Comparison of ENCODE assay signal across 25 cellular contexts in genomic region chr1:63147783-63148182, GRCh38.
DNase-seq lines count a peak whose midpoint lies in the region; ATAC-seq, FAIRE-seq and TF ChIP-seq lines count a peak whose summit lies in the region.
"Had no signal": no experiment of that assay in that cellular context is flagged by ENCODE, and none has a peak within 500 bp of the region (broad histone marks: within the 10 kb centered on the region; RNA-seq: fewer than 3 reads in every experiment).

No MANE protein-coding gene starts in this region.

- no peaks in the 10 kb centered on the region for H3K9me3 Mint-ChIP-seq in WTC11
- no peaks in the 10 kb centered on the region for H3K9me3 Mint-ChIP-seq in stimulated activated naive B cell treated with anti-CD40 and anti-IgM and Interleukin-4, amounts not matched to agents 10 μg/mL and 1 μg/mL and 100 μg/mL, for 72 hours
- H3K9me3 Mint-ChIP-seq: CD4-positive, alpha-beta T cell; CD8-positive, alpha-beta T cell had no signal

- H3K23me2 ChIP-seq in H1 (ENCODE audit: low read depth, low read length) = no peaks in the 10 kb centered on the region

- no peak overlapping the region for H3K9ac ChIP-seq in H1 (replicated peaks in 1 of 4; ENCODE audit: extremely low read depth in 1 of 4, low read depth in 3 of 4, low read length in 3 of 4)
- H3K9ac ChIP-seq: BLaER1 treated with 17β-estradiol and CSF1 and Interleukin-3, amounts not matched to agents 10 nM and 100 nM had no signal

- no peaks in the 10 kb centered on the region for H3K79me2 ChIP-seq in H1 (ENCODE audit: control insufficient read depth in 1 of 2, insufficient read depth in 2 of 2, low read length in 2 of 2)

- no peak overlapping the region for H3K23ac ChIP-seq in H1 (ENCODE audit: insufficient read length)

- no peak for TF ChIP-seq EP300 in H1 (IDR thresholded peaks at IDR 0.05; ENCODE audit: borderline replicate concordance in 1 of 2, low read depth in 2 of 2, low read length in 2 of 2)

- no peak overlapping the region for H2BK20ac ChIP-seq in H1 (ENCODE audit: low read length)

- H3K56ac ChIP-seq in H1 (replicated peaks; ENCODE audit: insufficient read length, low read depth, low read length) = no peak overlapping the region

- H3K36me3 Mint-ChIP-seq in WTC11 = no peaks in the 10 kb centered on the region
- no peaks in the 10 kb centered on the region for H3K36me3 Mint-ChIP-seq in stimulated activated naive B cell treated with anti-CD40 and anti-IgM and Interleukin-4, amounts not matched to agents 10 μg/mL and 1 μg/mL and 100 μg/mL, for 72 hours
- H3K36me3 Mint-ChIP-seq: CD8-positive, alpha-beta T cell had no signal

- H2BK15ac ChIP-seq in H1 (ENCODE audit: low read length) = no peak overlapping the region

- no peaks in the 10 kb centered on the region for H4K20me1 ChIP-seq in H1 (replicated peaks in 1 of 2; ENCODE audit: control insufficient read depth in 1 of 2, insufficient read depth in 2 of 2, low read length in 2 of 2)
- H4K20me1 ChIP-seq: BLaER1 treated with 17β-estradiol and CSF1 and Interleukin-3, amounts not matched to agents 10 nM and 100 nM had no signal

- H3K9me3 ChIP-seq in HEK293 (ENCODE audit: control insufficient read depth, insufficient read depth, low read depth, low read length) (no peaks in the 10 kb centered on the region), H1 (ENCODE audit: insufficient read depth in 2 of 2, low read depth in 1 of 2, low read length in 1 of 2) (no peaks in the 10 kb centered on the region)
- H3K9me3 ChIP-seq: A549; BLaER1 treated with 17β-estradiol and CSF1 and Interleukin-3, amounts not matched to agents 10 nM and 100 nM; Caco-2 had no signal

- no peak overlapping the region for H3K4me3 Mint-ChIP-seq in WTC11
- no peak overlapping the region for H3K4me3 Mint-ChIP-seq in stimulated activated naive B cell treated with anti-CD40 and anti-IgM and Interleukin-4, amounts not matched to agents 10 μg/mL and 1 μg/mL and 100 μg/mL, for 72 hours
- H3K4me3 Mint-ChIP-seq: B cell; CD4-positive, alpha-beta T cell; CD8-positive, alpha-beta T cell had no signal

- no peaks in the 10 kb centered on the region for H3K79me1 ChIP-seq in H1 (ENCODE audit: low read depth, low read length)

- DNase-seq in WTC11 (ENCODE audit: low spot score) (no peak), H1 (ENCODE audit: low read depth in 1 of 2, low spot score in 2 of 2) (no peak), DMS 273 treated with DMSO at 0.1 percent for 48 hours (lab: John Stamatoyannopoulos, UW) (no peak)
- DNase-seq in stimulated activated naive B cell treated with anti-CD40 and anti-IgM and Interleukin-4, amounts not matched to agents 10 μg/mL and 1 μg/mL and 100 μg/mL, for 72 hours = no peak
- DNase-seq: AML-193; Caco-2; Calu3; CD4-positive, alpha-beta T cell; CD8-positive, alpha-beta T cell; DMS153; DMS53; DMS79; DND-41; EL; GDM1 had no signal

- no peak for TF ChIP-seq CTCF in HEK293 (tag by site-specific recombination; IDR thresholded peaks at IDR 0.05)
- no peak for TF ChIP-seq CTCF in WTC11 (IDR thresholded peaks at IDR 0.05)
- TF ChIP-seq CTCF in H1 (IDR thresholded peaks at IDR 0.05; ENCODE audit: control extremely low read depth in 1 of 3, insufficient read depth in 1 of 3, low read depth in 1 of 3, low read length in 3 of 3) = no peak

- no peak overlapping the region for H2BK120ac ChIP-seq in H1 (replicated peaks; ENCODE audit: low read depth, low read length)

- TF ChIP-seq RAD21 in H1 (IDR thresholded peaks at IDR 0.05 in 1 of 2, conservative IDR thresholded peaks at IDR 0.05 in 1 of 2; ENCODE audit: low read depth in 2 of 2, low read length in 2 of 2) = no peak

- H3K4me3 ChIP-seq in HEK293 (ENCODE audit: low read depth, low read length) = no peak overlapping the region
- H3K4me3 ChIP-seq in H1 (ENCODE audit: extremely low read depth in 1 of 4, insufficient read depth in 2 of 4, low read depth in 3 of 4, low read length in 4 of 4) = no peak overlapping the region
- H3K4me3 ChIP-seq: A549; BLaER1 treated with 17β-estradiol and CSF1 and Interleukin-3, amounts not matched to agents 10 nM and 100 nM; GM12878 had no signal

- H4K91ac ChIP-seq in H1 (replicated peaks; ENCODE audit: insufficient read length, low read length) = no peak overlapping the region

- no peak overlapping the region for H3K18ac ChIP-seq in H1 (ENCODE audit: extremely low read depth, low read length)

- H3K27ac ChIP-seq in HEK293 (ENCODE audit: extremely low read depth, low read depth, low read length) = no peak overlapping the region
- H3K27ac ChIP-seq in H1 (ENCODE audit: low read depth, low read length) = no peak overlapping the region
- H3K27ac ChIP-seq: 22Rv1; A549; BLaER1 treated with 17β-estradiol and CSF1 and Interleukin-3, amounts not matched to agents 10 nM and 100 nM; C4-2B had no signal

- no peak overlapping the region for H2BK5ac ChIP-seq in H1 (ENCODE audit: low read depth, low read length)

- CTCF ChIA-PET in HEK293 (lab: Yijun Ruan, JAX) (interaction anchor here (0.6 to 2.5 kb wide), 2 partner anchors 184 to 271 kb away, joined by 3 to 15 read pairs; no protein-coding TSS in a partner anchor), WTC11 (lab: Charles Lee) (interaction anchor here (1.5 to 2.4 kb wide), 5 partner anchors 10 to 390 kb away, joined by 3 to 27 read pairs (median 8); no protein-coding TSS in a partner anchor), H1 (lab: Charles Lee; ENCODE audit: partially characterized antibody) (interaction anchor here (1.6 to 2.8 kb wide), 11 partner anchors 9 to 242 kb away, joined by 5 to 17 read pairs (median 8); no protein-coding TSS in a partner anchor)

- H3K27me3 ChIP-seq in H1 (replicated peaks in 1 of 4; ENCODE audit: control insufficient read depth in 3 of 4, extremely low read depth in 1 of 4, insufficient read depth in 3 of 4, low read length in 3 of 4) = no peaks in the 10 kb centered on the region
- H3K27me3 ChIP-seq: BLaER1 treated with 17β-estradiol and CSF1 and Interleukin-3, amounts not matched to agents 10 nM and 100 nM had no signal

- no peak overlapping the region for H3K27ac Mint-ChIP-seq in WTC11
- H3K27ac Mint-ChIP-seq in stimulated activated naive B cell treated with anti-CD40 and anti-IgM and Interleukin-4, amounts not matched to agents 10 μg/mL and 1 μg/mL and 100 μg/mL, for 72 hours = no peak overlapping the region
- H3K27ac Mint-ChIP-seq: B cell; CD4-positive, alpha-beta T cell; CD8-positive, alpha-beta T cell had no signal

- no peak overlapping the region for H4K5ac ChIP-seq in H1 (ENCODE audit: insufficient read length, low read depth, low read length)

- no peak overlapping the region for H2BK12ac ChIP-seq in H1 (ENCODE audit: low read depth, low read length)

- POLR2A ChIA-PET in HEK293 (lab: Yijun Ruan, JAX) (no interaction called here), WTC11 (lab: Charles Lee) (no interaction called here), H1 (lab: Charles Lee; ENCODE audit: partially characterized antibody) (no interaction called here)

- no peak overlapping the region for H3K4ac ChIP-seq in H1 (replicated peaks; ENCODE audit: insufficient read length, low read depth, low read length)

- no peaks in the 10 kb centered on the region for H3K27me3 Mint-ChIP-seq in WTC11 (ENCODE audit: low read depth)
- H3K27me3 Mint-ChIP-seq in stimulated activated naive B cell treated with anti-CD40 and anti-IgM and Interleukin-4, amounts not matched to agents 10 μg/mL and 1 μg/mL and 100 μg/mL, for 72 hours = peaks cover 20 to 29% of the 10 kb centered on the region in 2 donors

- H3K4me2 ChIP-seq in H1 (ENCODE audit: insufficient read depth in 1 of 2, low read depth in 2 of 2, low read length in 2 of 2) = no peak overlapping the region
- H3K4me2 ChIP-seq: A549; BLaER1 treated with 17β-estradiol and CSF1 and Interleukin-3, amounts not matched to agents 10 nM and 100 nM had no signal

- H3K4me1 ChIP-seq in HEK293 (ENCODE audit: control insufficient read depth, insufficient read depth, low read length) (no peaks in the 10 kb centered on the region), H1 (replicated peaks in 1 of 4; ENCODE audit: control insufficient read depth in 3 of 4, insufficient read depth in 4 of 4, low read length in 3 of 4) (peaks cover 0 to 3% (median 3%) of the 10 kb centered on the region in 4 experiments; a peak in 5 of 7 replicates)
- H3K4me1 ChIP-seq: A549; BLaER1 treated with 17β-estradiol and CSF1 and Interleukin-3, amounts not matched to agents 10 nM and 100 nM; Caco-2 had no signal

- FAIRE-seq in H1 (lab: Jason Lieb, UNC) = no peak
- FAIRE-seq: A549, D721Med, GM12878, GM12892, GM18507 had no signal

- H3K36me3 ChIP-seq in HEK293 (ENCODE audit: control insufficient read depth in 2 of 2, insufficient read depth in 1 of 2, low read length in 2 of 2) (no peaks in the 10 kb centered on the region), H1 (ENCODE audit: control insufficient read depth in 2 of 4, insufficient read depth in 4 of 4, low read length in 3 of 4) (no peaks in the 10 kb centered on the region)
- H3K36me3 ChIP-seq: BLaER1 treated with 17β-estradiol and CSF1 and Interleukin-3, amounts not matched to agents 10 nM and 100 nM had no signal

- peaks cover 4% of the 10 kb centered on the region for H3K4me1 Mint-ChIP-seq in WTC11
- H3K4me1 Mint-ChIP-seq in stimulated activated naive B cell treated with anti-CD40 and anti-IgM and Interleukin-4, amounts not matched to agents 10 μg/mL and 1 μg/mL and 100 μg/mL, for 72 hours = no peaks in the 10 kb centered on the region
- H3K4me1 Mint-ChIP-seq: B cell had no signal

- H2AK5ac ChIP-seq in H1 (ENCODE audit: low read depth, low read length) = no peak overlapping the region

- no peak overlapping the region for H3K14ac ChIP-seq in H1 (ENCODE audit: insufficient read length)

- H2AFZ ChIP-seq in H1 (ENCODE audit: low read length) = no peak overlapping the region

- 100% methylated on average over 3 of the region's 3 CpGs; no CpG with 5 or more reads in 1 of the 2 experiments for WGBS in H1 (ENCODE audit: extremely low coverage in 1 of 2, insufficient coverage in 1 of 2, insufficient read length in 1 of 2, insufficient replicate concordance in 2 of 2, low coverage in 1 of 2, low lambda C conversion rate in 2 of 2, missing lambda C conversion rate in 1 of 2), 2 experiments

- ATAC-seq in WTC11 = no peak
- ATAC-seq in stimulated activated naive B cell treated with anti-CD40 and anti-IgM and Interleukin-4, amounts not matched to agents 10 μg/mL and 1 μg/mL and 100 μg/mL, for 72 hours (replicated peaks) = no peak
- ATAC-seq: A549; CD8-positive, alpha-beta T cell; GM12878 had no signal

- no peak for TF ChIP-seq POLR2A in H1 (IDR thresholded peaks at IDR 0.05; ENCODE audit: control extremely low read depth in 1 of 2, low read depth in 2 of 2, low read length in 2 of 2)

- H4K8ac ChIP-seq in H1 (ENCODE audit: extremely low read depth, insufficient read depth, low read length) = no peak overlapping the region

TF ChIP-seq in HEK293, 187 proteins besides CTCF, POLR2A, EP300 and RAD21 (continues in another document):
- peak; percentile 99 for TF ChIP-seq ZNF10 (tag by site-specific recombination; IDR thresholded peaks at IDR 0.05)
- TF ChIP-seq ZNF571 (tag by site-specific recombination; IDR thresholded peaks at IDR 0.05) = no peak

TF ChIP-seq in WTC11, 78 proteins besides CTCF, POLR2A, EP300 and RAD21 (continues in another document):
- TF ChIP-seq GTF2I (CRISPR knock-in tag; conservative IDR thresholded peaks at IDR 0.05) = 0 out of 2 replicates have a peak, but pooled peaks have one; percentile 12

TF ChIP-seq in H1, 55 proteins besides CTCF, POLR2A, EP300 and RAD21 (continues in another document):
- no peak for TF ChIP-seq TEAD4 (IDR thresholded peaks at IDR 0.05; ENCODE audit: low read depth, low read length)
- TF ChIP-seq TBP (IDR thresholded peaks at IDR 0.05; ENCODE audit: low read depth, low read length) = no peak
